In the genomic region with DNA sequence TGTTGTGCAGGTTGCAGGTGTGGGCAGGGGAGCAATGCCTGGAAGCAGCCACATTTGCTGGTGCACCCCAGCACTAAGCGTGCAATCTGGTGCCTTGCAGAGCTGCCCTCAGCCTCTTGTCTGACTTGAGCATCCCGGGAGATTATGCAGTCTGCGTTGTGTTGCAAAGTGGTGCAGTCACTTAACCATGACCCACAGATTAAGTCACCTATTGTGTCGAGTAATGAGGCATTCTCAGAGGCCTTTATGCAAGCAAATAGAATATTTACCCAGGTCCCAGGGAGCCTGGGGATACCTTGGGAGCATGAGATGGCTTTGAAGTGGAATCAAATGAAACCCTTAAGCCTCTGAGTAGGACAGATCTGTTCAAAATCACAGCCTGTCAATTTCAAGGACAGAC, we compare ENCODE assay signal across 1 cellular context.
TF ChIP-seq lines count a peak whose summit lies in the region.

No MANE protein-coding gene starts in this region.

TF ChIP-seq in neural cell, 6 proteins besides CTCF, POLR2A, EP300 and RAD21 (continued from another document):
- TF ChIP-seq, protein P1, sequence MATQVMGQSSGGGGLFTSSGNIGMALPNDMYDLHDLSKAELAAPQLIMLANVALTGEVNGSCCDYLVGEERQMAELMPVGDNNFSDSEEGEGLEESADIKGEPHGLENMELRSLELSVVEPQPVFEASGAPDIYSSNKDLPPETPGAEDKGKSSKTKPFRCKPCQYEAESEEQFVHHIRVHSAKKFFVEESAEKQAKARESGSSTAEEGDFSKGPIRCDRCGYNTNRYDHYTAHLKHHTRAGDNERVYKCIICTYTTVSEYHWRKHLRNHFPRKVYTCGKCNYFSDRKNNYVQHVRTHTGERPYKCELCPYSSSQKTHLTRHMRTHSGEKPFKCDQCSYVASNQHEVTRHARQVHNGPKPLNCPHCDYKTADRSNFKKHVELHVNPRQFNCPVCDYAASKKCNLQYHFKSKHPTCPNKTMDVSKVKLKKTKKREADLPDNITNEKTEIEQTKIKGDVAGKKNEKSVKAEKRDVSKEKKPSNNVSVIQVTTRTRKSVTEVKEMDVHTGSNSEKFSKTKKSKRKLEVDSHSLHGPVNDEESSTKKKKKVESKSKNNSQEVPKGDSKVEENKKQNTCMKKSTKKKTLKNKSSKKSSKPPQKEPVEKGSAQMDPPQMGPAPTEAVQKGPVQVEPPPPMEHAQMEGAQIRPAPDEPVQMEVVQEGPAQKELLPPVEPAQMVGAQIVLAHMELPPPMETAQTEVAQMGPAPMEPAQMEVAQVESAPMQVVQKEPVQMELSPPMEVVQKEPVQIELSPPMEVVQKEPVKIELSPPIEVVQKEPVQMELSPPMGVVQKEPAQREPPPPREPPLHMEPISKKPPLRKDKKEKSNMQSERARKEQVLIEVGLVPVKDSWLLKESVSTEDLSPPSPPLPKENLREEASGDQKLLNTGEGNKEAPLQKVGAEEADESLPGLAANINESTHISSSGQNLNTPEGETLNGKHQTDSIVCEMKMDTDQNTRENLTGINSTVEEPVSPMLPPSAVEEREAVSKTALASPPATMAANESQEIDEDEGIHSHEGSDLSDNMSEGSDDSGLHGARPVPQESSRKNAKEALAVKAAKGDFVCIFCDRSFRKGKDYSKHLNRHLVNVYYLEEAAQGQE (IDR thresholded peaks at IDR 0.05; ENCODE audit: borderline replicate concordance), result no peak
- no peak for TF ChIP-seq SMC3 (conservative IDR thresholded peaks at IDR 0.05; ENCODE audit: poor library complexity)
TF ChIP-seq in neural cell: peak in this region for 1.
